9 cellular contexts compared by ENCODE assay signal in the genomic region with DNA sequence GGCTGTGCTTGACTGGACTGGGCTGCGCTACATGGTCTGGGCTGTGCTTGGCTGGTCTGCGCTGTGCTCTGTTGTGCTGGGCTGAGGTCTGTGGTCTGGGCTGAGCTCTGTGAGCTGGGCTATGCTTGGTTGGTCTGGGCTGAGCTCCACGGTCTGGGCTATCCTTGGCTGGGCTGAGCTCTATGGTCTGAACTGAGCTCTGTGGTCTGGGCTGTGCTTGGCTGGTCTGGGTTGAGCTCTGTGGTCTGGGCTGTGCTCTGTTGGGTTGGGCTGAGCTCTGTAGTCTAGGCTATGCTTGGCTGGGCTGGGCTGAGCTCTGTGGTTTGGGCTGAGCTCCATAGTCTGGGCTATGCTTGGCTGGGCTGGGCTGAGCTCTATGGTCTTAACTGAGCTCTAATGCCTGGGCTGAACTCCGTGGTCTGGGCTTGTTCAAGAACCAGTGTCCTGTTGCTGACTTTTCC.
A peak's percentile ranks its signal among the peaks of the same experiment; 100 is the strongest.
DNase-seq lines count a peak whose midpoint lies in the region; ATAC-seq and TF ChIP-seq lines count a peak whose summit lies in the region.
"Had no signal": no experiment of that assay in that cellular context is flagged by ENCODE, and none has a peak within 500 bp of the region (broad histone marks: within the 10 kb centered on the region; RNA-seq: fewer than 3 reads in every experiment).

No MANE protein-coding gene starts in this region.

- DNase-seq in DMS 273 (lab: John Stamatoyannopoulos, UW; ENCODE audit: unreplicated experiment) (peak; percentile 73), GM19240 (ENCODE audit: insufficient read length, low spot score) (peak; percentile 26), OCI-M1 (lab: John Stamatoyannopoulos, UW) (peak; percentile 6), foreskin fibroblast (peak; percentile 66 to 75), stromal cell of bone marrow (ENCODE audit: low read depth) (peak; percentile 84), COR-L47 (lab: John Stamatoyannopoulos, UW) (no peak)
- DNase-seq in activated CD4-positive, alpha-beta memory T cell treated with anti-CD3 and anti-CD28 coated beads, Interleukin-2, amount 10 ng/mL, durations not matched to agents 7 days and 5 days, result no peak

- H3K4me1 Mint-ChIP-seq in activated CD4-positive, alpha-beta memory T cell treated with anti-CD3 and anti-CD28 coated beads, Interleukin-2, amount 10 ng/mL, durations not matched to agents 7 days and 5 days, result peaks cover 6% of the 10 kb centered on the region

- H3K4me3 ChIP-seq in foreskin fibroblast (ENCODE audit: low read depth in 1 of 2, low read length in 2 of 2), result no peak overlapping the region
- H3K4me3 ChIP-seq: Peyer's patch had no signal

- no peaks in the 10 kb centered on the region for H3K36me3 Mint-ChIP-seq in activated CD4-positive, alpha-beta memory T cell treated with anti-CD3 and anti-CD28 coated beads, Interleukin-2, amount 10 ng/mL, durations not matched to agents 7 days and 5 days (ENCODE audit: low read depth)

- no peak for TF ChIP-seq CTCF in foreskin fibroblast (IDR thresholded peaks at IDR 0.05; ENCODE audit: low read depth, low read length)

- H3K9me3 Mint-ChIP-seq in activated CD4-positive, alpha-beta memory T cell treated with anti-CD3 and anti-CD28 coated beads, Interleukin-2, amount 10 ng/mL, durations not matched to agents 7 days and 5 days, result no peaks in the 10 kb centered on the region

- H3K27ac Mint-ChIP-seq in activated CD4-positive, alpha-beta memory T cell treated with anti-CD3 and anti-CD28 coated beads, Interleukin-2, amount 10 ng/mL, durations not matched to agents 7 days and 5 days, result no peak overlapping the region

- peak; percentile 83 for ATAC-seq in HG03139 (IDR thresholded peaks at IDR 0.05; ENCODE audit: unreplicated experiment)

- CTCF ChIA-PET in activated CD4-positive, alpha-beta memory T cell treated with anti-CD3 and anti-CD28 coated beads, Interleukin-2, amount 10 ng/mL, durations not matched to agents 7 days and 5 days (lab: Charles Lee), result interaction anchor here (0.9 kb wide), 1 partner anchor 322 kb away, joined by 3 read pairs; no protein-coding TSS in a partner anchor

- POLR2A ChIA-PET in activated CD4-positive, alpha-beta memory T cell treated with anti-CD3 and anti-CD28 coated beads, Interleukin-2, amount 10 ng/mL, durations not matched to agents 7 days and 5 days (lab: Charles Lee), result no interaction called here

- no peak overlapping the region for H3K4me3 Mint-ChIP-seq in activated CD4-positive, alpha-beta memory T cell treated with anti-CD3 and anti-CD28 coated beads, Interleukin-2, amount 10 ng/mL, durations not matched to agents 7 days and 5 days

- no peaks in the 10 kb centered on the region for H3K27me3 Mint-ChIP-seq in activated CD4-positive, alpha-beta memory T cell treated with anti-CD3 and anti-CD28 coated beads, Interleukin-2, amount 10 ng/mL, durations not matched to agents 7 days and 5 days

Comparison
In these comparisons a context has a peak if more than half of its experiments do, and no peak if none do; other contexts are left out.
1. DNase-seq: peak in DMS 273 (single experiment), GM19240 (single experiment), OCI-M1 (single experiment), foreskin fibroblast (2 of 2) and stromal cell of bone marrow (single experiment); none in COR-L47 (single experiment) and activated CD4-positive, alpha-beta memory T cell treated with anti-CD3 and anti-CD28 coated beads, Interleukin-2, amount 10 ng/mL, durations not matched to agents 7 days and 5 days (single experiment).